ENCODE assay signal across 8 cellular contexts in the genomic region with DNA sequence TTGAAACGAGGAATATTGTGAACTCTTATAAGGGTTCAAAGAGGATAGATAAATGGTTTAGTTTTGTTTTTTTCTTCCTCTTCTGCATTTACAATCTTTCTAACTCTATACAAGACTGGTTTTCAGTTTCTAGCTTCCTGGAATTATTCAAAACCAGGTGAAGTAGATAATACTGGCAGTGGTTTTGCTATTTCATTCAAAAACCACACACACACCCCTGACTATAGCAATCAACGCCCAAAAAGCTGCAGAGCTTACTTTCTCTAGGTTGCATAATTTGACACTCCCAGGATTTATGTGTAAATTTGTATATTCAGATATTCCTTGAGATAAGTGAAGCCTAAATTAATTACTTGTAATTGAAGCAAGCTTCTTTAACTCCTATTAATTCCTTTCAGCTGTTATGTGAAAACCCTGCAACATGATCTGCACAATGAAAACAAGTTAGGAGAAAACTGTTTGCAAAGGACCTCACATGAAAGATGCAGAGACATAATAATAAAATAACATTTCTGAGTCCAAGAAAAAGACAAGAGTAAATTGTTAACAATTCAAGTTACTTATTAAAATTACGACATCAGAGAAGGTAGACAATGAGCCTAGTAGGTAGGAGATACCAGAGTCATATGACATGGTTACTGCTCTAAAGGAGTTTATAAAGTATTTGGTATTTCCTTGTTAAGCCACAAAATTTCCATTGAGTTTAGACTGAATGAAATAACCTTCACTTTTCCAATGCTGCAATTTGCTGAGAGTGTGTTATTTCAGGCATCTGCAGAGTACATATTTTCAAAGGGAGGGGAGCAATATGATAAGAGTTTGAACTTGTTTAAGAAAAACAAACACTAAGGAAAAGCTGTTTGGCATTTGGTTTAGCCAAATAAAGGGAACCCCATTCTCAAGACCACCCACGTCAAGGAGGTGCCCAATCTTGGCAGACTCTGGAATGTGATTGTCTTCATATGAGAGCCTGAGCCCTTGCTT. TPM values are rescaled to one million over a fixed set of nuclear protein-coding genes. Genes with fewer than 3 reads are reported as not detected.
DNase-seq lines count a peak whose midpoint lies in the region; ATAC-seq and TF ChIP-seq lines count a peak whose summit lies in the region.

No MANE protein-coding gene starts in this region.

- no peaks in the 10 kb centered on the region for H3K27me3 ChIP-seq in cardiac muscle cell
- no peaks in the 10 kb centered on the region for H3K27me3 ChIP-seq in effector memory CD4-positive, alpha-beta T cell (replicated peaks; ENCODE audit: control insufficient read depth, insufficient read depth, low read length, poor library complexity, severe bottlenecking)

- no peaks in the 10 kb centered on the region for H3K9me3 Mint-ChIP-seq in neural crest cell

- intact Hi-C loops in left ventricle myocardium superior (cut with micrococcal nuclease), result no loop called here

- peak overlapping the region; percentile 96 for H3K27ac ChIP-seq in cardiac muscle cell
- H3K27ac ChIP-seq in effector memory CD4-positive, alpha-beta T cell (ENCODE audit: insufficient read depth, low read length, poor library complexity, severe bottlenecking), result peak overlapping the region; percentile 99

- H3K4me1 ChIP-seq in cardiac muscle cell (ENCODE audit: low read depth), result peaks cover 26% of the 10 kb centered on the region
- peaks cover 15% of the 10 kb centered on the region for H3K4me1 ChIP-seq in effector memory CD4-positive, alpha-beta T cell (ENCODE audit: control insufficient read depth, insufficient read depth, low read length, poor library complexity, severe bottlenecking)

- H3K4me3 ChIP-seq in cardiac muscle cell, result peak overlapping the region; percentile 96
- peak overlapping the region; percentile 95 for H3K4me3 ChIP-seq in effector memory CD4-positive, alpha-beta T cell (ENCODE audit: insufficient read depth, low read depth, low read length, poor library complexity, severe bottlenecking)

- no peaks in the 10 kb centered on the region for H3K27me3 Mint-ChIP-seq in neural crest cell (ENCODE audit: low read depth)

- DNase-seq in cardiac muscle cell (ENCODE audit: low read depth in 1 of 2, low spot score in 1 of 2) (peak in 1 of 2 donors; percentile 77), left ventricle myocardium superior (no peak), RPMI8226 (peak; percentile 57), neural crest cell (ENCODE audit: low read depth, low spot score) (no peak)
- no peak for DNase-seq in effector memory CD4-positive, alpha-beta T cell
- no peak for DNase-seq in stimulated activated CD8-positive, alpha-beta memory T cell treated with anti-CD3 and anti-CD28 coated beads, Interleukin-4, amount 100 ng/mL, for 48 hours

- H3K4me1 Mint-ChIP-seq in neural crest cell, result peaks cover 38% of the 10 kb centered on the region

- H3K27ac Mint-ChIP-seq in neural crest cell (ENCODE audit: unreplicated experiment), result no peak overlapping the region

- ATAC-seq in left ventricle myocardium superior (no peak), HG03469 (IDR thresholded peaks at IDR 0.05; ENCODE audit: unreplicated experiment) (no peak), HG03280 (IDR thresholded peaks at IDR 0.05; ENCODE audit: unreplicated experiment) (no peak)

- no peaks in the 10 kb centered on the region for H3K36me3 Mint-ChIP-seq in neural crest cell (ENCODE audit: low read depth)

- TF ChIP-seq CTCF in cardiac muscle cell (IDR thresholded peaks at IDR 0.05; ENCODE audit: low read depth, low read length) (no peak), neural crest cell (conservative IDR thresholded peaks at IDR 0.05) (no peak)

- H3K9me3 ChIP-seq in cardiac muscle cell (ENCODE audit: low read depth), result no peaks in the 10 kb centered on the region
- no peaks in the 10 kb centered on the region for H3K9me3 ChIP-seq in effector memory CD4-positive, alpha-beta T cell (ENCODE audit: control insufficient read depth, low read length)

- H3K4me3 Mint-ChIP-seq in neural crest cell, result peak overlapping the region; percentile 95

- H3K36me3 ChIP-seq in cardiac muscle cell, result no peaks in the 10 kb centered on the region
- H3K36me3 ChIP-seq in effector memory CD4-positive, alpha-beta T cell (ENCODE audit: control insufficient read depth, insufficient read depth, low read length), result no peaks in the 10 kb centered on the region

RNA-seq across cellular contexts. Expression of a gene that starts 1.6 kb away (rescaled TPM):
- total RNA-seq in cardiac muscle cell, result 56.6 and 70.0 TPM in 2 replicates
- polyA plus RNA-seq in cardiac muscle cell, result 84.5 and 90.5 TPM in 2 replicates
- total RNA-seq in left ventricle myocardium superior, result 50.6 TPM
- 32.3 and 34.0 TPM in 2 replicates for total RNA-seq in neural crest cell

RNA-seq across cellular contexts. Expression of a gene that starts 53.5 kb away (rescaled TPM):
- 63.2 and 78.6 TPM in 2 replicates for total RNA-seq in cardiac muscle cell
- 67.3 and 81.7 TPM in 2 replicates for polyA plus RNA-seq in cardiac muscle cell
- 70.4 TPM for total RNA-seq in left ventricle myocardium superior
- total RNA-seq in neural crest cell, result 397 and 416 TPM in 2 replicates
